21 cellular contexts compared by ENCODE assay signal in genomic region chr16:65698943-65699342, GRCh38.
A peak's percentile ranks its signal among the peaks of the same experiment; 100 is the strongest.
DNase-seq lines count a peak whose midpoint lies in the region; ATAC-seq and TF ChIP-seq lines count a peak whose summit lies in the region.
"Had no signal": no experiment of that assay in that cellular context is flagged by ENCODE, and none has a peak within 500 bp of the region (broad histone marks: within the 10 kb centered on the region; RNA-seq: fewer than 3 reads in every experiment).

No MANE protein-coding gene starts in this region.

- peaks cover 4% of the 10 kb centered on the region for H3K27me3 Mint-ChIP-seq in GM23338 (ENCODE audit: insufficient read depth, low read depth, poor library complexity)
- H3K27me3 Mint-ChIP-seq: stimulated activated memory B cell treated with anti-CD40 and anti-IgM and Interleukin-4, amounts not matched to agents 10 μg/mL and 1 μg/mL and 100 μg/mL, for 72 hours had no signal

- H3K27ac Mint-ChIP-seq in GM23338, result no peak overlapping the region
- H3K27ac Mint-ChIP-seq: CD14-positive monocyte; dendritic cell treated with granulocyte-macrophage colony-stimulating factor and Interleukin-4, amounts not matched to agents 40 ng/mL and 50 ng/mL, for 4 days; stimulated activated memory B cell treated with anti-CD40 and anti-IgM and Interleukin-4, amounts not matched to agents 10 μg/mL and 1 μg/mL and 100 μg/mL, for 72 hours; T-helper 1 cell treated with Interleukin-12 subunit alpha and Interleukin-12 subunit beta and Interleukin-4 antibody, amounts not matched to agents 30 μg/mL and 1 μg/mL, for 36 hours had no signal

- 0 out of 2 replicates have a peak, but pooled peaks cover 3% of the 10 kb centered on the region for H3K9me2 ChIP-seq in GM23338 (ENCODE audit: insufficient read depth)

- no peak overlapping the region for H3K4me3 Mint-ChIP-seq in GM23338
- H3K4me3 Mint-ChIP-seq: CD14-positive monocyte; dendritic cell treated with granulocyte-macrophage colony-stimulating factor and Interleukin-4, amounts not matched to agents 40 ng/mL and 50 ng/mL, for 4 days; stimulated activated memory B cell treated with anti-CD40 and anti-IgM and Interleukin-4, amounts not matched to agents 10 μg/mL and 1 μg/mL and 100 μg/mL, for 72 hours; T-helper 1 cell treated with Interleukin-12 subunit alpha and Interleukin-12 subunit beta and Interleukin-4 antibody, amounts not matched to agents 30 μg/mL and 1 μg/mL, for 36 hours had no signal

- H2AFZ ChIP-seq in GM23338, result peak overlapping the region; percentile 84; the same call in 1 of the 2 replicates

- H3K4me3 ChIP-seq in GM23338 (no peak overlapping the region), astrocyte of the spinal cord (ENCODE audit: low read depth, low read length) (no peak overlapping the region), left lung (no peak overlapping the region)
- H3K4me3 ChIP-seq: transverse colon had no signal

- H3K27ac ChIP-seq in GM23338 (ENCODE audit: low read depth), result no peak overlapping the region
- peak overlapping the region in 1 of 2 donors; percentile 4 for H3K27ac ChIP-seq in left lung
- H3K27ac ChIP-seq: epithelial cell of prostate, neutrophil, transverse colon had no signal

- no peak for TF ChIP-seq CTCF in GM23338 (conservative IDR thresholded peaks at IDR 0.05; ENCODE audit: low read depth in 2 of 2)
- TF ChIP-seq CTCF in astrocyte of the spinal cord (IDR thresholded peaks at IDR 0.05; ENCODE audit: low read depth, low read length), result no peak
- no peak for TF ChIP-seq CTCF in left lung (IDR thresholded peaks at IDR 0.05)

- no peak overlapping the region; the same call in 1 of the 2 replicates for H3K4me2 ChIP-seq in GM23338

- H3K79me2 ChIP-seq in GM23338 (replicated peaks; ENCODE audit: insufficient read depth), result no peaks in the 10 kb centered on the region

- H3F3A ChIP-seq in GM23338 (replicated peaks; ENCODE audit: low read depth), result no peaks in the 10 kb centered on the region

- no peaks in the 10 kb centered on the region for H3K36me3 ChIP-seq in GM23338 (ENCODE audit: insufficient read depth)
- H3K36me3 ChIP-seq in left lung, result no peaks in the 10 kb centered on the region
- H3K36me3 ChIP-seq: neutrophil, transverse colon had no signal

- H4K20me1 ChIP-seq in GM23338 (replicated peaks; ENCODE audit: insufficient read depth), result no peaks in the 10 kb centered on the region

- H3K27me3 ChIP-seq in GM23338 (ENCODE audit: insufficient read depth) (no peaks in the 10 kb centered on the region), left lung (no peaks in the 10 kb centered on the region)
- H3K27me3 ChIP-seq: neutrophil, transverse colon had no signal

- H3K9me3 Mint-ChIP-seq in GM23338, result no peaks in the 10 kb centered on the region; the same call in 2 of the 3 replicates
- H3K9me3 Mint-ChIP-seq: dendritic cell treated with granulocyte-macrophage colony-stimulating factor and Interleukin-4, amounts not matched to agents 40 ng/mL and 50 ng/mL, for 4 days had no signal

- peaks cover 21% of the 10 kb centered on the region for H3K4me1 Mint-ChIP-seq in GM23338
- H3K4me1 Mint-ChIP-seq: CD14-positive monocyte; stimulated activated memory B cell treated with anti-CD40 and anti-IgM and Interleukin-4, amounts not matched to agents 10 μg/mL and 1 μg/mL and 100 μg/mL, for 72 hours had no signal

- DNase-seq in GM23338 (ENCODE audit: low spot score) (no peak), astrocyte of the spinal cord (ENCODE audit: low read depth, low spot score) (peak; percentile 25), left lung (no peak), smooth muscle cell of the brain vasculature (ENCODE audit: low read depth, low spot score) (peak; percentile 24)
- no peak for DNase-seq in activated T-cell treated with anti-CD3 and anti-CD28 coated beads, Interleukin-2, amount 50 U/mL, for 48 hours
- no peak for DNase-seq in stimulated activated CD4-positive, alpha-beta T cell treated with anti-CD3 and anti-CD28 coated beads, Interleukin-4, amount 100 ng/mL, for 1 hour
- DNase-seq: activated effector memory CD4-positive, alpha-beta T cell treated with anti-CD3 and anti-CD28 coated beads, Interleukin-2, amount 50 U/mL, for 16 hours; anterior cingulate cortex; head of caudate nucleus; islet precursor cell; NK-92 treated with Interleukin-12 subunit alpha and Interleukin-12 subunit beta, amount 100 ng/mL, for 24 hours; small intestine; transverse colon had no signal

- intact Hi-C loops in left lung (cut with DNase I), result no loop called here

- in situ Hi-C loops in astrocyte of the spinal cord (cut with HindIII; ENCODE audit: low sequenced_read_pairs), result no loop called here

- ATAC-seq in GM23338 (peak; percentile 26; the same call in 1 of the 3 replicates), left lung (peak; percentile 53), HG03432 (IDR thresholded peaks at IDR 0.05; ENCODE audit: unreplicated experiment) (no peak), HG03378 (IDR thresholded peaks at IDR 0.05; ENCODE audit: unreplicated experiment) (no peak)
- ATAC-seq: stimulated activated memory B cell treated with anti-CD40 and anti-IgM and Interleukin-4, amounts not matched to agents 10 μg/mL and 1 μg/mL and 100 μg/mL, for 72 hours had no signal

- no peaks in the 10 kb centered on the region for H3K9me3 ChIP-seq in left lung
- H3K9me3 ChIP-seq: neutrophil, transverse colon had no signal

- peaks cover 10% of the 10 kb centered on the region; the same call in 1 of the 2 replicates for H3K4me1 ChIP-seq in GM23338 (ENCODE audit: insufficient read depth)
- H3K4me1 ChIP-seq in left lung, result no peaks in the 10 kb centered on the region
- H3K4me1 ChIP-seq: transverse colon had no signal

- H3K36me3 Mint-ChIP-seq in GM23338 (ENCODE audit: low read depth), result no peaks in the 10 kb centered on the region
- H3K36me3 Mint-ChIP-seq: CD14-positive monocyte; stimulated activated memory B cell treated with anti-CD40 and anti-IgM and Interleukin-4, amounts not matched to agents 10 μg/mL and 1 μg/mL and 100 μg/mL, for 72 hours had no signal

TF ChIP-seq in GM23338, 12 proteins besides CTCF, POLR2A, EP300 and RAD21 (continues in another document):
- TF ChIP-seq STAT1 (IDR thresholded peaks at IDR 0.05; ENCODE audit: unreplicated experiment) (no peak), ZNF331 (CRISPR knock-in tag; IDR thresholded peaks at IDR 0.05; ENCODE audit: low read depth) (no peak), ZNF462 (CRISPR knock-in tag; IDR thresholded peaks at IDR 0.05) (no peak), NANOG (IDR thresholded peaks at IDR 0.05; ENCODE audit: borderline replicate concordance) (no peak), POLR2AphosphoS5 (IDR thresholded peaks at IDR 0.05; ENCODE audit: low read depth) (no peak), CREB1 (CRISPR knock-in tag; IDR thresholded peaks at IDR 0.05; ENCODE audit: low read depth) (no peak)

Comparison
In these comparisons a context has a peak if more than half of its experiments do, and no peak if none do; other contexts are left out.
1. ATAC-seq: peak in GM23338 (single experiment) and left lung (single experiment); none in HG03432 (single experiment) and HG03378 (single experiment).
2. DNase-seq: peak in astrocyte of the spinal cord (single experiment) and smooth muscle cell of the brain vasculature (single experiment); none in GM23338 (single experiment), left lung (0 of 2), activated T-cell treated with anti-CD3 and anti-CD28 coated beads, Interleukin-2, amount 50 U/mL, for 48 hours (0 of 2) and stimulated activated CD4-positive, alpha-beta T cell treated with anti-CD3 and anti-CD28 coated beads, Interleukin-4, amount 100 ng/mL, for 1 hour (single experiment).